In genomic region chr11:32893947-32894827, GRCh38 we compare ENCODE assay signal across 8 cellular contexts. TPM values are rescaled to one million over a fixed set of nuclear protein-coding genes. Genes with fewer than 3 reads are reported as not detected.
A peak's percentile ranks its signal among the peaks of the same experiment; 100 is the strongest.
DNase-seq lines count a peak whose midpoint lies in the region; ATAC-seq, FAIRE-seq and TF ChIP-seq lines count a peak whose summit lies in the region.

No MANE protein-coding gene starts in this region.

- H3K9me3 ChIP-seq in KOPT-K1 (ENCODE audit: insufficient read depth, low read length, poor library complexity, severe bottlenecking) (no peaks in the 10 kb centered on the region), Panc1 (ENCODE audit: control insufficient read depth, insufficient read depth, low read depth, low read length) (no peaks in the 10 kb centered on the region), K562 (replicated peaks; ENCODE audit: control insufficient read depth, insufficient read depth, low read depth, low read length) (no peaks in the 10 kb centered on the region)

- BruUV-seq in Panc1 (replicated peaks; lab: Mats Ljungman, UMichigan) (no TSS peak), K562 (replicated peaks; lab: Mats Ljungman, UMichigan) (TSS peak; percentile 42)

- H3K27ac ChIP-seq in KOPT-K1 (ENCODE audit: low read depth, low read length, poor library complexity, severe bottlenecking) (peak overlapping the region; percentile 91), Panc1 (ENCODE audit: low read length) (peak overlapping the region; percentile 81), K562 (ENCODE audit: extremely low read depth, low read depth, low read length) (peak overlapping the region; percentile 96)

- H3K9me1 ChIP-seq in K562 (ENCODE audit: control insufficient read depth, insufficient read depth, low read length), result no peaks in the 10 kb centered on the region

- H3K27me3 ChIP-seq in Panc1 (ENCODE audit: control insufficient read depth, insufficient read depth, low read length), result no peaks in the 10 kb centered on the region
- H3K27me3 ChIP-seq in K562 (ENCODE audit: control insufficient read depth in 2 of 2, insufficient read depth in 2 of 2, low read length in 2 of 2), result no peaks in the 10 kb centered on the region

- peak overlapping the region; percentile 91 for H2AFZ ChIP-seq in K562 (ENCODE audit: low read depth, low read length)

- peak overlapping the region; percentile 83 for H3K4me2 ChIP-seq in K562 (ENCODE audit: insufficient read depth, low read length)

- TF ChIP-seq POLR2A in K562 (conservative IDR thresholded peaks at IDR 0.05), result peak; percentile 85

- TF ChIP-seq RAD21 in K562 (CRISPR knock-in tag; conservative IDR thresholded peaks at IDR 0.05 in 1 of 2, IDR thresholded peaks at IDR 0.05 in 1 of 2), result no peak

- peak overlapping the region; percentile 93 to 99 for H3K9ac ChIP-seq in K562 (ENCODE audit: insufficient read depth in 1 of 2, low read depth in 2 of 2, low read length in 2 of 2)

- H3K4me3 ChIP-seq in Panc1 (ENCODE audit: low read depth in 2 of 2, low read length in 2 of 2), result peak overlapping the region; percentile 85 to 92
- H3K4me3 ChIP-seq in K562, result peak overlapping the region; percentile 97

- CTCF ChIA-PET in Panc1 (lab: Charles Lee) (interaction anchor here (0.5 to 1.2 kb wide), 2 partner anchors 9 to 53 kb away, joined by 3 to 4 read pairs; no protein-coding TSS in a partner anchor), K562 (lab: Yijun Ruan, JAX; ENCODE audit: low intra/inter-chr PET ratio) (no interaction called here)

- H4K20me1 ChIP-seq in K562 (replicated peaks; ENCODE audit: control insufficient read depth, insufficient read depth, low read length), result peaks cover 12% of the 10 kb centered on the region

- intact Hi-C loops in Panc1 (cut with micrococcal nuclease; ENCODE audit: unreplicated experiment) (no loop called here), K562 (cut with micrococcal nuclease) (no loop called here)

- peaks cover 73% of the 10 kb centered on the region for H3K79me2 ChIP-seq in K562 (ENCODE audit: control insufficient read depth, insufficient read depth, low read length)

- peak; percentile 2 to 12 for DNase-seq in activated CD4-positive, alpha-beta T cell treated with anti-CD3 and anti-CD28 coated beads for 4 hours
- DNase-seq in activated CD4-positive, alpha-beta T cell treated with anti-CD3 and anti-CD28 coated beads, Interleukin-2, amount 50 U/mL, for 4 hours, result no peak
- peak; percentile 82 for DNase-seq in Panc1 (ENCODE audit: low read depth, low spot score)
- peak; percentile 25 to 85 (median 51) for DNase-seq in K562 (ENCODE audit: extremely low read depth in 1 of 4, low spot score in 3 of 4)
- peak; percentile 22 to 34 for DNase-seq in hippocampal formation (lab: John Stamatoyannopoulos, UW)
- DNase-seq in putamen (ENCODE audit: low spot score), result peak; percentile 33
- DNase-seq in GM19238 (ENCODE audit: insufficient read length, low spot score), result no peak

- FAIRE-seq in K562 (lab: Jason Lieb, UNC), result peak; percentile 84

- H3K36me3 ChIP-seq in KOPT-K1 (ENCODE audit: insufficient read depth, low read length) (peaks cover 7% of the 10 kb centered on the region; the same call in 1 of the 2 replicates), Panc1 (ENCODE audit: control insufficient read depth, insufficient read depth, low read length) (peaks cover 4% of the 10 kb centered on the region), K562 (ENCODE audit: control insufficient read depth, insufficient read depth, low read length) (peaks cover 29% of the 10 kb centered on the region; the same call in 2 of the 3 replicates)

- WGBS in K562 (ENCODE audit: insufficient coverage, low coverage, missing lambda C conversion rate), result under 1% methylated on average over 21 of the region's 21 CpGs

- no peak; the same call in 1 of the 2 replicates for TF ChIP-seq EP300 in K562 (IDR thresholded peaks at IDR 0.05; ENCODE audit: low read length)

- in situ Hi-C loops in Panc1 (cut with HindIII; ENCODE audit: low pct_unique_long_range_greater_than_20kb, low sequenced_read_pairs) (no loop called here), K562 (cut with MboI) (no loop called here)

- no peak for TF ChIP-seq CTCF in Panc1 (IDR thresholded peaks at IDR 0.05)
- no peak for TF ChIP-seq CTCF in K562 (IDR thresholded peaks at IDR 0.05 in 2 of 3, conservative IDR thresholded peaks at IDR 0.05 in 1 of 3; ENCODE audit: insufficient read depth in 2 of 3, low read depth in 1 of 3, low read length in 3 of 3)

- POLR2A ChIA-PET in Panc1 (lab: Charles Lee) (interaction anchor here (0.6 to 1.0 kb wide), 4 partner anchors 11 to 774 kb away, joined by 3 to 5 read pairs (median 3); no protein-coding TSS in a partner anchor), K562 (lab: Yijun Ruan, JAX) (interaction anchor here (0.6 to 1.6 kb wide), 8 partner anchors 8 to 473 kb away, joined by 3 to 5 read pairs (median 3); partner anchors contain the start of gene TCP11L1)

- H3K4me1 ChIP-seq in Panc1 (ENCODE audit: control insufficient read depth, insufficient read depth, low read length) (peaks cover 27% of the 10 kb centered on the region), K562 (replicated peaks in 1 of 2; ENCODE audit: control insufficient read depth in 2 of 2, insufficient read depth in 2 of 2, low read length in 2 of 2) (peaks cover 9 to 20% of the 10 kb centered on the region in 2 experiments; a peak in 4 of 5 replicates)

- peak; percentile 80 for ATAC-seq in Panc1
- peak; percentile 77 for ATAC-seq in K562

TF ChIP-seq in K562, 482 proteins besides CTCF, POLR2A, EP300 and RAD21 (continues in another document):
- TF ChIP-seq NR2C2 (CRISPR knock-in tag; IDR thresholded peaks at IDR 0.05) (no peak), NR2C2 (tag; IDR thresholded peaks at IDR 0.05) (peak; percentile 28; the same call in 1 of the 2 replicates), THAP12 (CRISPR knock-in tag; IDR thresholded peaks at IDR 0.05) (no peak), MYC (IDR thresholded peaks at IDR 0.05; ENCODE audit: low read depth, low read length) (peak; percentile 57; the same call in 1 of the 2 replicates), MYC (CRISPR knock-in tag; IDR thresholded peaks at IDR 0.05; ENCODE audit: borderline replicate concordance, low read depth) (no peak), NCOA1 (IDR thresholded peaks at IDR 0.05; ENCODE audit: low read depth) (0 out of 2 replicates have a peak, but pooled peaks have one; percentile 14), MCM5 (IDR thresholded peaks at IDR 0.05; ENCODE audit: low read depth) (no peak), BMI1 (IDR thresholded peaks at IDR 0.05; ENCODE audit: low read length) (no peak), CREB1 (IDR thresholded peaks at IDR 0.05) (peak; percentile 74), CREB1 (CRISPR knock-in tag; IDR thresholded peaks at IDR 0.05) (0 out of 2 replicates have a peak, but pooled peaks have one; percentile 21), YY1 (IDR thresholded peaks at IDR 0.05; ENCODE audit: borderline replicate concordance in 1 of 3, control insufficient read depth in 1 of 3, extremely low read depth in 1 of 3, insufficient read depth in 3 of 3, insufficient read length in 1 of 3, insufficient replicate concordance in 2 of 3, low read depth in 1 of 3, low read length in 2 of 3) (peak in 1 of 3 experiments; percentile 41), SMAD3 (CRISPR knock-in tag; conservative IDR thresholded peaks at IDR 0.05) (no peak), EP400 (IDR thresholded peaks at IDR 0.05) (peak; percentile 54; the same call in 1 of the 2 replicates)

RNA-seq across cellular contexts. Expression of gene QSER1, which starts 1.6 kb away (rescaled TPM):
- total RNA-seq in Panc1 (2021; ENCODE audit: unreplicated experiment) (48.2 TPM), K562 (2014; rRNA removed) (15.9 and 20.5 TPM in 2 replicates), K562 (2014; rRNA removed; fragmentation: Illumina TruSeq; extraction: Trizol) (22.3 and 24.1 TPM in 2 replicates), K562 (2015; rRNA removed; fragmentation: Illumina TruSeq; extraction: Trizol) (25.1 and 27.3 TPM in 2 replicates), K562 (2021) (32.2 and 33.6 TPM in 2 replicates)
- polyA plus RNA-seq in Panc1 (2012; ENCODE audit: insufficient read length), result 11.1 TPM
- 32.1 and 121 TPM in 2 replicates for total RNA-seq in K562 (2011; cell fraction: chromatin; rRNA removed; ENCODE audit: low replicate concordance)
- total RNA-seq in K562 (2011; cell fraction: nucleolus; rRNA removed), result 11.8 and 23.8 TPM in 2 replicates
- total RNA-seq in K562 (2011; cell fraction: nucleoplasm; rRNA removed), result 41.5 and 59.2 TPM in 2 replicates
- polyA plus RNA-seq in K562 (2011; rRNA removed) (17.2 and 24.9 TPM in 2 replicates), K562 (2014; fragmentation: Illumina TruSeq; extraction: Trizol) (24.6 and 30.0 TPM in 2 replicates), K562 (2014; fragmentation: Nextera tagmentation; extraction: Ambion mirVana) (1 to 10 TPM; 5.8 to 7.2 TPM), K562 (2014; rRNA removed) (13.2 and 15.1 TPM in 2 replicates)
- polyA plus RNA-seq in K562 (2011; cell fraction: cytosol; rRNA removed), result 7.6 and 13.8 TPM in 2 replicates
- polyA plus RNA-seq in K562 (2011; cell fraction: nucleus; rRNA removed), result 18.5 and 23.8 TPM in 2 replicates
- polyA plus RNA-seq in K562 (2012), result 15.9 and 16.3 TPM in 2 replicates
- polyA minus RNA-seq in K562 (2011; rRNA and poly(A)+ RNA removed), result 76.5 and 106 TPM in 2 replicates
- polyA minus RNA-seq in K562 (2011; cell fraction: cytosol; rRNA and poly(A)+ RNA removed), result 36.0 and 41.8 TPM in 2 replicates
- 23.3 and 38.8 TPM in 2 replicates for polyA minus RNA-seq in K562 (2011; cell fraction: nucleus; rRNA and poly(A)+ RNA removed)

Comparison
In these comparisons a context has a peak if more than half of its experiments do, and no peak if none do; other contexts are left out.
1. DNase-seq: peak in activated CD4-positive, alpha-beta T cell treated with anti-CD3 and anti-CD28 coated beads for 4 hours (2 of 2), Panc1 (single experiment), K562 (4 of 4), hippocampal formation (2 of 2) and putamen (single experiment); none in activated CD4-positive, alpha-beta T cell treated with anti-CD3 and anti-CD28 coated beads, Interleukin-2, amount 50 U/mL, for 4 hours (0 of 2) and GM19238 (single experiment).
2. Peak in every context shown above with its lines, with median percentiles within 50 percentile points of each other: H3K27ac ChIP-seq.